In the genomic region with DNA sequence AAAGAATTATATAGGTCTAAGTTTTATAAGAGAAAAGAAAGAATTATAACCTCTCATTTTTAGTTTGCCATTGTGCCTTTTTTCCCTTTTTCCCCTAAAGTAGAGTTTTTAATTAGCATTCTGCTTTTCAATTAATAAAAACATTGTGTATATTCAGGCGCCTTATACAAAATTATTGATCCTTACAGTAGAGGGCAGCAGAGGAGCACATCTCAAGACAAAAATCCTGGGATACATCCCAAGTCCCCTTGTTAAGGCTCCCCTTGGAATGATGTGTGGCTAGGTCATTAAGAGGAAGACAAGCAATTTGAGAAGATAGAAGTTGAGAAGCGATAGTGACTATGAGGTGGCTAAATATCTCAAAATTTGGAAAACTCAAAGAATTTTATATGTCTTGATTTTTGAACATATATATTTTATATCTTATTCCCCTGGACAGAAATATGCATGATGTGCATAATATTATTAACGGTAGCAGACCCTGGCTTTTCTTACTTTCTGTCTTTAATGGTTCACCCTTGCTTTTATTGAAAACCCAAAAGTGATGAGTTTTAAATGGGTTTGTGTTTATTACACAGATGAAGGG, we compare ENCODE assay signal across 8 cellular contexts. TPM values are rescaled to one million over a fixed set of nuclear protein-coding genes. Genes with fewer than 3 reads are reported as not detected.
DNase-seq lines count a peak whose midpoint lies in the region; ATAC-seq and TF ChIP-seq lines count a peak whose summit lies in the region.

No MANE protein-coding gene starts in this region.

- TF ChIP-seq POLR2A in NB4 (IDR thresholded peaks at IDR 0.05; ENCODE audit: extremely low read depth, insufficient read length), result no peak

- peaks cover 5% of the 10 kb centered on the region for H3K9me3 Mint-ChIP-seq in activated T-cell treated with anti-CD3 and anti-CD28 coated beads, Interleukin-2, amount 50 U/mL, for 4 hours
- peaks cover 6% of the 10 kb centered on the region for H3K9me3 Mint-ChIP-seq in activated T-cell treated with anti-CD3 and anti-CD28 coated beads, Interleukin-2, amount 50 U/mL, for 24 hours

- H3K4me3 ChIP-seq in NB4 (ENCODE audit: low read depth, low read length) (no peak overlapping the region), astrocyte of the cerebellum (ENCODE audit: low read depth, low read length) (no peak overlapping the region)

- TF ChIP-seq CTCF in NB4 (IDR thresholded peaks at IDR 0.05; ENCODE audit: low read depth, low read length) (peak; percentile 26), astrocyte of the cerebellum (IDR thresholded peaks at IDR 0.05; ENCODE audit: low read depth, low read length, missing control alignments) (peak; percentile 63)

- peak; percentile 25 for DNase-seq in EH (ENCODE audit: low read depth)
- DNase-seq in NB4 (ENCODE audit: low read depth), result peak; percentile 34
- DNase-seq in astrocyte of the cerebellum (ENCODE audit: low read depth), result no peak
- peak; percentile 50 for DNase-seq in middle frontal gyrus (ENCODE audit: extremely low spot score, low spot score)
- DNase-seq in activated T-cell treated with anti-CD3 and anti-CD28 coated beads, Interleukin-2, amount 50 U/mL, for 4 hours, result no peak
- no peak for DNase-seq in activated T-cell treated with anti-CD3 and anti-CD28 coated beads, Interleukin-2, amount 50 U/mL, for 24 hours
- no peak for DNase-seq in NK-92 treated with Interleukin-12 subunit alpha and Interleukin-12 subunit beta, amount 100 ng/mL, for 24 hours (lab: John Stamatoyannopoulos, UW)

- H3K27me3 Mint-ChIP-seq in activated T-cell treated with anti-CD3 and anti-CD28 coated beads, Interleukin-2, amount 50 U/mL, for 4 hours (ENCODE audit: low read depth), result no peaks in the 10 kb centered on the region
- no peaks in the 10 kb centered on the region for H3K27me3 Mint-ChIP-seq in activated T-cell treated with anti-CD3 and anti-CD28 coated beads, Interleukin-2, amount 50 U/mL, for 24 hours

- H3K27ac Mint-ChIP-seq in activated T-cell treated with anti-CD3 and anti-CD28 coated beads, Interleukin-2, amount 50 U/mL, for 24 hours, result no peak overlapping the region

- no peaks in the 10 kb centered on the region for H3K4me1 Mint-ChIP-seq in activated T-cell treated with anti-CD3 and anti-CD28 coated beads, Interleukin-2, amount 50 U/mL, for 4 hours (ENCODE audit: low read depth)
- H3K4me1 Mint-ChIP-seq in activated T-cell treated with anti-CD3 and anti-CD28 coated beads, Interleukin-2, amount 50 U/mL, for 24 hours (ENCODE audit: low read depth), result no peaks in the 10 kb centered on the region

- no peaks in the 10 kb centered on the region for H3K36me3 Mint-ChIP-seq in activated T-cell treated with anti-CD3 and anti-CD28 coated beads, Interleukin-2, amount 50 U/mL, for 4 hours (ENCODE audit: insufficient read depth)
- no peaks in the 10 kb centered on the region for H3K36me3 Mint-ChIP-seq in activated T-cell treated with anti-CD3 and anti-CD28 coated beads, Interleukin-2, amount 50 U/mL, for 24 hours (ENCODE audit: low read depth)

- H3K4me3 Mint-ChIP-seq in activated T-cell treated with anti-CD3 and anti-CD28 coated beads, Interleukin-2, amount 50 U/mL, for 4 hours, result no peak overlapping the region
- no peak overlapping the region for H3K4me3 Mint-ChIP-seq in activated T-cell treated with anti-CD3 and anti-CD28 coated beads, Interleukin-2, amount 50 U/mL, for 24 hours

- in situ Hi-C loops in astrocyte of the cerebellum (cut with HindIII; ENCODE audit: low sequenced_read_pairs), result no loop called here

- no peak for ATAC-seq in activated T-cell treated with anti-CD3 and anti-CD28 coated beads, Interleukin-2, amount 50 U/mL, for 4 hours
- ATAC-seq in HG03520 (IDR thresholded peaks at IDR 0.05; ENCODE audit: unreplicated experiment), result no peak

RNA-seq across cellular contexts. Expression of a gene that starts 19.1 kb away (rescaled TPM):
- total RNA-seq in activated T-cell treated with anti-CD3 and anti-CD28 coated beads, Interleukin-2, amount 50 U/mL, for 4 hours, result 10 to 100 TPM in 1 of 3 donors, 1 to 10 TPM in 2; 9.2 to 10.5 (median 9.3) TPM

Comparison
In these comparisons a context has a peak if more than half of its experiments do, and no peak if none do; other contexts are left out.
1. DNase-seq: peak in EH (single experiment), NB4 (single experiment) and middle frontal gyrus (single experiment); none in astrocyte of the cerebellum (single experiment), activated T-cell treated with anti-CD3 and anti-CD28 coated beads, Interleukin-2, amount 50 U/mL, for 4 hours (single experiment), activated T-cell treated with anti-CD3 and anti-CD28 coated beads, Interleukin-2, amount 50 U/mL, for 24 hours (single experiment) and NK-92 treated with Interleukin-12 subunit alpha and Interleukin-12 subunit beta, amount 100 ng/mL, for 24 hours (single experiment).